ENCODE assay signal across 19 cellular contexts in the genomic region with DNA sequence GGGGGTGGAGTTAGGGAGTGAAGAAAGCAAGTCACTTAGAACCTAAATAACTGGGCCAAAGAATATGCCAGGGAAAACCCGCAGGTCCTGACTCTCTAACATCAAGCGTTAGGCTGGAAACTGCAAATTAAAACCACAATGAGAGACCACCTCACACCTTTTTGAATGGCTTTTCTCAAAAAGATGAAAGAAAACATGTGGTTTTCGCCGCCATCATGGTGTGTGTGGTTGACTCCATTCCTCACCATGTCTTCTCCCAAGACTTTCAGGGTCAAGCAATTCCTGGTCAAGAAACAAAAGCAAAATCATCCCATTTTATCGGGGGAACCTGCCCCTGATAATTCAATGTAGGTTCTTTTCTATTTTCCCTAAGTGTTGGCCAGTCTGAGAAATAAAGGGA.
"Had no signal": no experiment of that assay in that cellular context is flagged by ENCODE, and none has a peak within 500 bp of the region (broad histone marks: within the 10 kb centered on the region; RNA-seq: fewer than 3 reads in every experiment).

No MANE protein-coding gene starts in this region.

- H3K27me3 Mint-ChIP-seq: dendritic cell treated with granulocyte-macrophage colony-stimulating factor and Interleukin-4, amounts not matched to agents 40 ng/mL and 50 ng/mL, for 4 days; naive thymus-derived CD4-positive, alpha-beta T cell had no signal

- H3K27ac Mint-ChIP-seq: activated T-helper 1 cell treated with anti-CD3 and anti-CD28 coated beads, Interleukin-12 subunit alpha, Interleukin-12 subunit beta, Interleukin-2, Interleukin-4 antibody, amounts not matched to agents 30 ng/mL and 10 ng/mL and 1 ng/mL, durations not matched to agents 14 hours and 24 hours and 36 hours; dendritic cell treated with granulocyte-macrophage colony-stimulating factor and Interleukin-4, amounts not matched to agents 40 ng/mL and 50 ng/mL, for 4 days had no signal

- H3K4me3 Mint-ChIP-seq: activated T-helper 1 cell treated with anti-CD3 and anti-CD28 coated beads, Interleukin-12 subunit alpha, Interleukin-12 subunit beta, Interleukin-2, Interleukin-4 antibody, amounts not matched to agents 30 ng/mL and 10 ng/mL and 1 ng/mL, durations not matched to agents 14 hours and 24 hours and 36 hours; dendritic cell treated with granulocyte-macrophage colony-stimulating factor and Interleukin-4, amounts not matched to agents 40 ng/mL and 50 ng/mL, for 4 days; naive thymus-derived CD4-positive, alpha-beta T cell had no signal

- H3K9me3 Mint-ChIP-seq: activated T-helper 1 cell treated with anti-CD3 and anti-CD28 coated beads, Interleukin-12 subunit alpha, Interleukin-12 subunit beta, Interleukin-2, Interleukin-4 antibody, amounts not matched to agents 30 ng/mL and 10 ng/mL and 1 ng/mL, durations not matched to agents 14 hours and 24 hours and 36 hours had no signal

- H3K4me3 ChIP-seq: ascending aorta, breast epithelium, mucosa of descending colon, ovary had no signal

- H3K36me3 ChIP-seq: ascending aorta, breast epithelium, ovary had no signal

- H3K4me1 ChIP-seq: ascending aorta, breast epithelium had no signal

- H3K9me3 ChIP-seq: ascending aorta, breast epithelium, mucosa of descending colon, ovary had no signal

- ATAC-seq: left lobe of liver; mucosa of descending colon; naive thymus-derived CD4-positive, alpha-beta T cell; sciatic nerve; SK-N-SH treated with all-trans-retinoic acid at 6 μM for 48 hours had no signal

- H3K27me3 ChIP-seq: ascending aorta, breast epithelium, ovary had no signal

- DNase-seq: activated CD8-positive, alpha-beta memory T cell treated with anti-CD3 and anti-CD28 coated beads, Interleukin-2, amount 50 U/mL, for 48 hours; activated naive CD4-positive, alpha-beta T cell; cerebellar nuclear complex; effector memory CD4-positive, alpha-beta T cell; head of caudate nucleus; islet precursor cell; mucosa of descending colon; naive thymus-derived CD4-positive, alpha-beta T cell; ovary; T-helper 1 cell; T1000 had no signal

- H3K27ac ChIP-seq: ascending aorta, breast epithelium, ovary, VCaP had no signal
